In the genomic region with DNA sequence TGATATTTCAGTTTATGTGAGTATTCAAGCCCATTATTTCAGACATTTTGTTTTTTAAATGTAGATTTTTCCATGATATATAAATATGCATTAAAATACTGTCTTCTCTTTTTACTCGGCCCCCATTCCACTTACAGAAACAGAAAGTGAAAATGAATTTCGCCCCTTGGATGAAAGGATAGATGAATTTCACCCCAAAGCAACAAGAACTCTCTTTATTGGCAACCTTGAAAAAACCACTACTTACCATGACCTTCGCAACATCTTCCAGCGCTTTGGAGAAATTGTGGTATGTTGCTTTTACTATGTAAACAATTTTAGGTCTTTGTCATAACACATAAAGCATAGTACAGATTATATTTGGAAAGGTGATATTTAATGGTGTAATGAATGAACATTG, we compare ENCODE assay signal across 12 cellular contexts. TPM values are rescaled to one million over a fixed set of nuclear protein-coding genes. Genes with fewer than 3 reads are reported as not detected.
DNase-seq lines count a peak whose midpoint lies in the region; ATAC-seq and TF ChIP-seq lines count a peak whose summit lies in the region.
"Had no signal": no experiment of that assay in that cellular context is flagged by ENCODE, and none has a peak within 500 bp of the region (broad histone marks: within the 10 kb centered on the region; RNA-seq: fewer than 3 reads in every experiment).

No MANE protein-coding gene starts in this region.

- ATAC-seq in activated T-cell treated with anti-CD3 and anti-CD28 coated beads, Interleukin-2, amount 50 U/mL, for 4 hours, result no peak
- peak; percentile 22 for ATAC-seq in activated CD8-positive, alpha-beta T cell treated with anti-CD3 and anti-CD28 coated beads for 36 hours
- ATAC-seq in foreskin keratinocyte (no peak), GM19463 (IDR thresholded peaks at IDR 0.05; ENCODE audit: unreplicated experiment) (no peak)

- H3K27ac ChIP-seq in foreskin keratinocyte (peak overlapping the region; percentile 65), stomach smooth muscle (ENCODE audit: low read length) (no peak overlapping the region)
- H3K27ac ChIP-seq: VCaP had no signal

- H3K36me3 ChIP-seq in stomach smooth muscle (ENCODE audit: control insufficient read depth in 2 of 2, insufficient read depth in 2 of 2, low read length in 2 of 2), result peaks cover 12 to 13% of the 10 kb centered on the region in 2 donors

- H3K36me3 Mint-ChIP-seq in activated T-cell treated with anti-CD3 and anti-CD28 coated beads, Interleukin-2, amount 50 U/mL, for 4 hours (ENCODE audit: insufficient read depth), result peaks cover 40% of the 10 kb centered on the region
- H3K36me3 Mint-ChIP-seq in activated CD8-positive, alpha-beta T cell treated with anti-CD3 and anti-CD28 coated beads for 36 hours (ENCODE audit: low read depth), result peaks cover 64% of the 10 kb centered on the region

- H3K9ac ChIP-seq in stomach smooth muscle (ENCODE audit: low read length in 2 of 2), result no peak overlapping the region

- POLR2A ChIA-PET in activated CD8-positive, alpha-beta T cell treated with anti-CD3 and anti-CD28 coated beads for 36 hours (lab: Charles Lee), result interaction anchor here (0.8 to 2.1 kb wide), 5 partner anchors 53 to 81 kb away, joined by 3 to 7 read pairs (median 3); no protein-coding TSS in a partner anchor

- no peaks in the 10 kb centered on the region for H3K27me3 Mint-ChIP-seq in activated T-cell treated with anti-CD3 and anti-CD28 coated beads, Interleukin-2, amount 50 U/mL, for 4 hours (ENCODE audit: low read depth)
- no peaks in the 10 kb centered on the region for H3K27me3 Mint-ChIP-seq in activated CD8-positive, alpha-beta T cell treated with anti-CD3 and anti-CD28 coated beads for 36 hours

- H3K27me3 ChIP-seq in foreskin keratinocyte, result no peaks in the 10 kb centered on the region
- no peaks in the 10 kb centered on the region for H3K27me3 ChIP-seq in stomach smooth muscle (ENCODE audit: control insufficient read depth in 1 of 2, insufficient read depth in 2 of 2, low read length in 2 of 2)

- H3K9me3 ChIP-seq in stomach smooth muscle (ENCODE audit: control insufficient read depth in 2 of 2, low read length in 2 of 2), result no peaks in the 10 kb centered on the region

- peaks cover 41% of the 10 kb centered on the region for H3K4me1 Mint-ChIP-seq in activated T-cell treated with anti-CD3 and anti-CD28 coated beads, Interleukin-2, amount 50 U/mL, for 4 hours (ENCODE audit: low read depth)
- H3K4me1 Mint-ChIP-seq in activated CD8-positive, alpha-beta T cell treated with anti-CD3 and anti-CD28 coated beads for 36 hours (ENCODE audit: low read depth), result peaks cover 55% of the 10 kb centered on the region

- no peak for DNase-seq in activated T-cell treated with anti-CD3 and anti-CD28 coated beads, Interleukin-2, amount 50 U/mL, for 4 hours
- DNase-seq in activated T-cell treated with anti-CD3 and anti-CD28 coated beads, Interleukin-2, amount 50 U/mL, for 48 hours, result no peak
- DNase-seq in activated CD8-positive, alpha-beta T cell treated with anti-CD3 and anti-CD28 coated beads for 36 hours, result no peak
- DNase-seq in foreskin keratinocyte (no peak), HuH-7 (ENCODE audit: low spot score) (no peak), NCI-H1105 treated with DMSO at 0.1 percent for 48 hours (lab: John Stamatoyannopoulos, UW) (no peak)
- DNase-seq: aorta; NCI-H1436 treated with DMSO at 0.1 percent for 48 hours; stimulated activated CD8-positive, alpha-beta memory T cell treated with anti-CD3 and anti-CD28 coated beads, Interleukin-4, amount 100 ng/mL, for 48 hours had no signal

- intact Hi-C loops in activated CD8-positive, alpha-beta T cell treated with anti-CD3 and anti-CD28 coated beads for 36 hours (cut with micrococcal nuclease), result loop anchor here (5.0 kb wide), 2 partner anchors 51 to 79 kb away; no protein-coding TSS in a partner anchor

- H3K27ac Mint-ChIP-seq in activated CD8-positive, alpha-beta T cell treated with anti-CD3 and anti-CD28 coated beads for 36 hours, result peak overlapping the region; percentile 80

- H3K4me1 ChIP-seq in foreskin keratinocyte (peaks cover 32% of the 10 kb centered on the region), stomach smooth muscle (ENCODE audit: control insufficient read depth, insufficient read depth, low read length) (peaks cover 2% of the 10 kb centered on the region)

- TF ChIP-seq CTCF in activated CD8-positive, alpha-beta T cell treated with anti-CD3 and anti-CD28 coated beads for 36 hours (IDR thresholded peaks at IDR 0.05), result no peak
- TF ChIP-seq CTCF in foreskin keratinocyte (conservative IDR thresholded peaks at IDR 0.05), result no peak

- H3K4me3 ChIP-seq in stomach smooth muscle (ENCODE audit: low read length in 2 of 2), result peak overlapping the region; percentile 1 to 56

- CTCF ChIA-PET in activated CD8-positive, alpha-beta T cell treated with anti-CD3 and anti-CD28 coated beads for 36 hours (lab: Charles Lee), result interaction anchor here (1.1 to 2.7 kb wide), 5 partner anchors 10 to 124 kb away, joined by 3 to 8 read pairs (median 4); a partner anchor contains a TSS

- H3K9me3 Mint-ChIP-seq in activated T-cell treated with anti-CD3 and anti-CD28 coated beads, Interleukin-2, amount 50 U/mL, for 4 hours, result no peaks in the 10 kb centered on the region
- H3K9me3 Mint-ChIP-seq in activated CD8-positive, alpha-beta T cell treated with anti-CD3 and anti-CD28 coated beads for 36 hours, result no peaks in the 10 kb centered on the region

- peak overlapping the region; percentile 57 for H3K4me3 Mint-ChIP-seq in activated T-cell treated with anti-CD3 and anti-CD28 coated beads, Interleukin-2, amount 50 U/mL, for 4 hours
- H3K4me3 Mint-ChIP-seq in activated CD8-positive, alpha-beta T cell treated with anti-CD3 and anti-CD28 coated beads for 36 hours, result peak overlapping the region; percentile 60

RNA-seq across cellular contexts. Expression of a gene that starts 59.9 kb away (rescaled TPM):
- total RNA-seq in activated T-cell treated with anti-CD3 and anti-CD28 coated beads, Interleukin-2, amount 50 U/mL, for 4 hours, result 10 to 100 TPM; 74.2 to 86.9 (median 81.1) TPM
- 10 to 100 TPM; 44.1 to 45.7 TPM for total RNA-seq in activated CD8-positive, alpha-beta T cell treated with anti-CD3 and anti-CD28 coated beads for 36 hours
- total RNA-seq in foreskin keratinocyte, result 29.7 and 29.8 TPM in 2 replicates
- 22.0 and 26.5 TPM in 2 replicates for polyA plus RNA-seq in foreskin keratinocyte
